ENCODE assay signal across 1 cellular context in genomic region chr5:177459357-177459756, GRCh38.
TF ChIP-seq lines count a peak whose summit lies in the region.

No MANE protein-coding gene starts in this region.

TF ChIP-seq in HEK293, 187 proteins besides CTCF, POLR2A, EP300 and RAD21 (continued from another document):
- no peak for TF ChIP-seq PRDM4 (tag by site-specific recombination; IDR thresholded peaks at IDR 0.05)
- TF ChIP-seq ZBTB44 (tag by site-specific recombination; IDR thresholded peaks at IDR 0.05), result no peak
- no peak for TF ChIP-seq ZNF398 (tag by site-specific recombination; IDR thresholded peaks at IDR 0.05)
- TF ChIP-seq ZNF362 (tag by site-specific recombination; IDR thresholded peaks at IDR 0.05), result no peak
- peak; percentile 60; the same call in 1 of the 2 replicates for TF ChIP-seq ZNF513 (tag by site-specific recombination; IDR thresholded peaks at IDR 0.05)
- no peak for TF ChIP-seq IKZF3 (tag by site-specific recombination; IDR thresholded peaks at IDR 0.05)
- no peak for TF ChIP-seq ZNF354C (tag by site-specific recombination; IDR thresholded peaks at IDR 0.05; ENCODE audit: borderline replicate concordance, low read depth)
